Comparison of ENCODE assay signal across 18 cellular contexts in genomic region chr5:151459680-151460079, GRCh38. TPM values are rescaled to one million over a fixed set of nuclear protein-coding genes. Genes with fewer than 3 reads are reported as not detected.
DNase-seq lines count a peak whose midpoint lies in the region; ATAC-seq and TF ChIP-seq lines count a peak whose summit lies in the region.
"Had no signal": no experiment of that assay in that cellular context is flagged by ENCODE, and none has a peak within 500 bp of the region (broad histone marks: within the 10 kb centered on the region; RNA-seq: fewer than 3 reads in every experiment).

No MANE protein-coding gene starts in this region.

- no peak for DNase-seq in Right ventricle myocardium superior
- no peak for DNase-seq in left ventricle myocardium superior
- peak; percentile 40 for DNase-seq in astrocyte of the hippocampus (ENCODE audit: low read depth, low spot score)
- peak; percentile 62 for DNase-seq in iris pigment epithelial cell (ENCODE audit: low read depth)
- DNase-seq in testis: peak; percentile 29
- DNase-seq in DMS79 (lab: John Stamatoyannopoulos, UW): no peak
- no peak for DNase-seq in NCI-H146 treated with DMSO at 0.1 percent for 48 hours (lab: John Stamatoyannopoulos, UW; ENCODE audit: unreplicated experiment)
- DNase-seq in immature natural killer cell: no peak
- DNase-seq: activated effector memory CD4-positive, alpha-beta T cell treated with anti-CD3 and anti-CD28 coated beads, Interleukin-2, amount 50 U/mL, for 16 hours; body of pancreas; COR-L47; midbrain; NCI-H2107; nucleus accumbens; Peyer's patch; thyroid gland had no signal

- H3K4me3 ChIP-seq in testis: no peak overlapping the region
- H3K4me3 ChIP-seq: A549, body of pancreas, skin epidermis, thyroid gland had no signal

- no peaks in the 10 kb centered on the region for H3K27me3 Mint-ChIP-seq in immature natural killer cell (ENCODE audit: low read depth in 3 of 3)

- no peaks in the 10 kb centered on the region for H3K27me3 ChIP-seq in testis
- H3K27me3 ChIP-seq: body of pancreas, Peyer's patch, thyroid gland had no signal

- intact Hi-C loops in Right ventricle myocardium superior (cut with DNase I): no loop called here
- intact Hi-C loops in left ventricle myocardium superior (cut with micrococcal nuclease): no loop called here
- intact Hi-C loops in testis (cut with DNase I; ENCODE audit: low total_unique reads): no loop called here

- no peaks in the 10 kb centered on the region for H3K9me3 Mint-ChIP-seq in immature natural killer cell

- no peaks in the 10 kb centered on the region for H3K36me3 ChIP-seq in testis (ENCODE audit: low read depth, missing control alignments)
- H3K36me3 ChIP-seq: thyroid gland had no signal

- TF ChIP-seq CTCF in testis (IDR thresholded peaks at IDR 0.05): no peak

- no peaks in the 10 kb centered on the region for H3K4me1 Mint-ChIP-seq in immature natural killer cell

- no peak for TF ChIP-seq POLR2A in testis (IDR thresholded peaks at IDR 0.05)

- no peak overlapping the region for H3K27ac Mint-ChIP-seq in immature natural killer cell

- ATAC-seq in Right ventricle myocardium superior (ENCODE audit: poor library complexity) (peak; percentile 33), left ventricle myocardium superior (no peak)
- ATAC-seq: A549, body of pancreas had no signal

- H3K9me3 ChIP-seq in testis: no peaks in the 10 kb centered on the region
- H3K9me3 ChIP-seq: A549, body of pancreas, Peyer's patch, thyroid gland had no signal

- H3K36me3 Mint-ChIP-seq in immature natural killer cell: peaks cover 8 to 18% (median 17%) of the 10 kb centered on the region in 3 donors

- H3K4me3 Mint-ChIP-seq in immature natural killer cell: no peak overlapping the region

- H3K4me1 ChIP-seq in testis: peaks cover 28% of the 10 kb centered on the region
- H3K4me1 ChIP-seq: A549, thyroid gland had no signal

- no peak overlapping the region for H3K27ac ChIP-seq in testis
- H3K27ac ChIP-seq: A549, body of pancreas, skin epidermis, thyroid gland had no signal

- 53 to 70% methylated on average over 3 of the region's 3 CpGs for WGBS in testis, 2 donors

RNA-seq across cellular contexts. Expression of gene SLC36A1, which starts 12.3 kb away (rescaled TPM):
- total RNA-seq in Right ventricle myocardium superior (4.4 TPM), left ventricle myocardium superior (4.1 TPM), testis (10 to 100 TPM; 31.2 to 31.3 TPM)
- polyA plus RNA-seq in testis (ENCODE audit: insufficient read depth, low read depth, low replicate concordance) (33.4 TPM), immature natural killer cell (1 to 10 TPM in 2 of 3 donors, under 1 TPM in 1; 0.51 to 2.8 (median 1.4) TPM)

Comparison
In these comparisons a context has a peak if more than half of its experiments do, and no peak if none do; other contexts are left out.
1. DNase-seq: peak in astrocyte of the hippocampus (single experiment), iris pigment epithelial cell (single experiment) and testis (single experiment); none in Right ventricle myocardium superior (single experiment), left ventricle myocardium superior (single experiment), DMS79 (single experiment), NCI-H146 treated with DMSO at 0.1 percent for 48 hours (single experiment) and immature natural killer cell (0 of 3).